ENCODE assay signal across 8 cellular contexts in genomic region chr19:40974633-40975037, GRCh38. TPM values are rescaled to one million over a fixed set of nuclear protein-coding genes. Genes with fewer than 3 reads are reported as not detected.
A peak's percentile ranks its signal among the peaks of the same experiment; 100 is the strongest.
DNase-seq lines count a peak whose midpoint lies in the region; ATAC-seq and TF ChIP-seq lines count a peak whose summit lies in the region.

No MANE protein-coding gene starts in this region.

- ATAC-seq in aorta (ENCODE audit: low FRiP score), result no peak
- ATAC-seq in GM21717 (IDR thresholded peaks at IDR 0.05; ENCODE audit: unreplicated experiment), result no peak

- H3K27me3 ChIP-seq in DOHH2 (ENCODE audit: control insufficient read depth, low read length) (peaks cover 2% of the 10 kb centered on the region; the same call in 1 of the 2 replicates), cardiac muscle cell (no peaks in the 10 kb centered on the region), aorta (ENCODE audit: control insufficient read depth in 1 of 2, insufficient read depth in 2 of 2, low read length in 1 of 2) (no peaks in the 10 kb centered on the region)

- H3K4me3 ChIP-seq in DOHH2 (ENCODE audit: low read length) (no peak overlapping the region), cardiac muscle cell (no peak overlapping the region), aorta (ENCODE audit: low read length in 2 of 2) (no peak overlapping the region)

- no peaks in the 10 kb centered on the region for H3F3A ChIP-seq in DOHH2 (ENCODE audit: control insufficient read depth, insufficient read depth)

- H3K9me2 ChIP-seq in DOHH2 (replicated peaks; ENCODE audit: control insufficient read depth, low read length), result no peaks in the 10 kb centered on the region

- H3K27ac Mint-ChIP-seq in activated naive CD8-positive, alpha-beta T cell treated with anti-CD3 and anti-CD28 coated beads for 36 hours, result no peak overlapping the region

- H3K36me3 ChIP-seq in DOHH2 (ENCODE audit: control insufficient read depth, low read length), result no peaks in the 10 kb centered on the region
- H3K36me3 ChIP-seq in cardiac muscle cell, result no peaks in the 10 kb centered on the region
- no peaks in the 10 kb centered on the region for H3K36me3 ChIP-seq in aorta (ENCODE audit: control insufficient read depth in 1 of 2, insufficient read depth in 2 of 2, low read length in 1 of 2)

- 22 to 32% methylated on average over 4 of the region's 4 CpGs for WGBS in aorta, 2 donors

- H3K4me1 ChIP-seq in DOHH2 (ENCODE audit: control insufficient read depth, low read length) (no peaks in the 10 kb centered on the region), cardiac muscle cell (ENCODE audit: low read depth) (no peaks in the 10 kb centered on the region), aorta (ENCODE audit: control insufficient read depth in 1 of 2, insufficient read depth in 2 of 2, low read length in 2 of 2) (no peaks in the 10 kb centered on the region)

- no peaks in the 10 kb centered on the region for H3K79me2 ChIP-seq in DOHH2 (ENCODE audit: control insufficient read depth, low read length)

- H3K4me1 Mint-ChIP-seq in activated naive CD8-positive, alpha-beta T cell treated with anti-CD3 and anti-CD28 coated beads for 36 hours, result peaks cover 12% of the 10 kb centered on the region

- no peaks in the 10 kb centered on the region for H3K9me3 Mint-ChIP-seq in activated naive CD8-positive, alpha-beta T cell treated with anti-CD3 and anti-CD28 coated beads for 36 hours

- H3K36me3 Mint-ChIP-seq in activated naive CD8-positive, alpha-beta T cell treated with anti-CD3 and anti-CD28 coated beads for 36 hours, result no peaks in the 10 kb centered on the region

- intact Hi-C loops in aorta (cut with DNase I), result loop anchor here (5.0 to 10.0 kb wide), 2 partner anchors 168 to 170 kb away; no protein-coding TSS in a partner anchor

- H3K4me3 Mint-ChIP-seq in activated naive CD8-positive, alpha-beta T cell treated with anti-CD3 and anti-CD28 coated beads for 36 hours, result no peak overlapping the region

- H3K27me3 Mint-ChIP-seq in activated naive CD8-positive, alpha-beta T cell treated with anti-CD3 and anti-CD28 coated beads for 36 hours, result peaks cover 8% of the 10 kb centered on the region

- TF ChIP-seq CTCF in DOHH2 (IDR thresholded peaks at IDR 0.05; ENCODE audit: low read depth, low read length, poor library complexity, severe bottlenecking) (peak; percentile 62), cardiac muscle cell (IDR thresholded peaks at IDR 0.05; ENCODE audit: low read depth, low read length) (peak; percentile 86)

- H3K9me3 ChIP-seq in DOHH2 (ENCODE audit: control insufficient read depth, insufficient read depth, low read length) (no peaks in the 10 kb centered on the region), cardiac muscle cell (ENCODE audit: low read depth) (no peaks in the 10 kb centered on the region), aorta (ENCODE audit: control insufficient read depth, low read length) (peaks cover 3% of the 10 kb centered on the region)

- no peaks in the 10 kb centered on the region for H4K20me1 ChIP-seq in DOHH2 (ENCODE audit: control insufficient read depth, insufficient read depth, low read depth, low read length)

- H3K27ac ChIP-seq in DOHH2 (ENCODE audit: low read depth, low read length), result no peak overlapping the region
- no peak overlapping the region for H3K27ac ChIP-seq in cardiac muscle cell
- no peak overlapping the region for H3K27ac ChIP-seq in aorta (ENCODE audit: low read depth in 1 of 2, low read length in 2 of 2)

- no peak overlapping the region for H3K4me2 ChIP-seq in DOHH2 (ENCODE audit: low read length)

- DNase-seq in LoVo (ENCODE audit: low spot score), result peak; percentile 76
- peak; percentile 36 for DNase-seq in SKM-1 treated with dmso at 0.1 percent for 144 hours (lab: John Stamatoyannopoulos, UW; ENCODE audit: unreplicated experiment)
- DNase-seq in activated naive CD8-positive, alpha-beta T cell treated with anti-CD3 and anti-CD28 coated beads for 36 hours, result peak; percentile 60
- DNase-seq in cardiac muscle cell (ENCODE audit: low read depth in 1 of 2, low spot score in 1 of 2), result peak; percentile 78 to 86
- DNase-seq in pulmonary artery endothelial cell (ENCODE audit: low read depth, low spot score), result peak; percentile 40
- DNase-seq in aorta, result peak; percentile 71 to 77

RNA-seq across cellular contexts. Expression of gene CYP2B6, which starts 16.4 kb away (rescaled TPM):
- total RNA-seq in activated naive CD8-positive, alpha-beta T cell treated with anti-CD3 and anti-CD28 coated beads for 36 hours, result not detected
- total RNA-seq in cardiac muscle cell (not detected in 2 replicates), pulmonary artery endothelial cell (not detected in 2 replicates), aorta (not detected)
- polyA plus RNA-seq in cardiac muscle cell (not detected in 2 replicates), aorta (1 to 10 TPM in 1 of 2 donors, not detected in 1; 1.6 TPM)
